1 cellular context compared by ENCODE assay signal in the genomic region with DNA sequence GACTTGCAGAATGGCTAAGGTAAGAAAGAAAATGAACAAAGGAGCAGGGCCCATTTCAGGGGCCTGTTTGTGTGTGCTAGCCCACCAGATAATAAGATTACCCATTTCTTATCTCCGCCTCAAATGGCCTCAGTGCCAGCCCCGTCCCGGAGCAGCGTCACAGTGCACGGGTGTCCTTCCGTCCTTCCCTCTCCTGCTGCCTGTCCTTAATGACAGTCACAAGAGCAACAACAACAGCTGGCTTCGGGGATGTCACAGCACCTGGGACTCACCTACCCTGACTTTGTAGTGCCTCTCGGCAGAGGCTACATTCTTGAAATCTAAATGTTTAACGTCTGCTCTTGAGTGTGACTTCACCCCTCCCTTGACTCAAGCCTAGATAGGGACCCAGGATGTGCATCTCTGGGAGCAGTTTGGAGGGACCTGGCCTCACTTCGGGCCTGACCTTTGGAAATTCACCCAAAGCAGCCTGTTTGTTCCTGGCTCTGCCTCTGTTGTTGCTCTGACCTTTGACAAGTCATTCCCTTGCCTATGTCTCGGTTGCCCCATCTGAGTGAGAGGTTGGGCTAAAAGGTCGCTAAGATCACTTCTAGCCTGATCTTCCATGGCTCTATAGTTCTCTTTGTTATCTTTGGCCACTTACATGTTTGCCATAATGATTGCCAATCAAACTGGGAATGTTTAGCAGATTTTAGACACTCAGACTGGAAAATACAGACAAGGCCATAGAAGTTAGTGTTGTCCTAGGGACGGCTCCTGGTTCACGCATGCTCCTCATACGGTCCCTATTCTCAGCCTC.
TF ChIP-seq lines count a peak whose summit lies in the region.

No MANE protein-coding gene starts in this region.

TF ChIP-seq in H1, 55 proteins besides CTCF, POLR2A, EP300 and RAD21:
- TF ChIP-seq EGR1 (IDR thresholded peaks at IDR 0.05; ENCODE audit: borderline replicate concordance, low read depth, low read length), result no peak
- TF ChIP-seq JUN (IDR thresholded peaks at IDR 0.05; ENCODE audit: low read depth, low read length), result no peak
- TF ChIP-seq, protein P1, sequence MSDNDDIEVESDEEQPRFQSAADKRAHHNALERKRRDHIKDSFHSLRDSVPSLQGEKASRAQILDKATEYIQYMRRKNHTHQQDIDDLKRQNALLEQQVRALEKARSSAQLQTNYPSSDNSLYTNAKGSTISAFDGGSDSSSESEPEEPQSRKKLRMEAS (IDR thresholded peaks at IDR 0.05), result no peak
- TF ChIP-seq, protein P2, sequence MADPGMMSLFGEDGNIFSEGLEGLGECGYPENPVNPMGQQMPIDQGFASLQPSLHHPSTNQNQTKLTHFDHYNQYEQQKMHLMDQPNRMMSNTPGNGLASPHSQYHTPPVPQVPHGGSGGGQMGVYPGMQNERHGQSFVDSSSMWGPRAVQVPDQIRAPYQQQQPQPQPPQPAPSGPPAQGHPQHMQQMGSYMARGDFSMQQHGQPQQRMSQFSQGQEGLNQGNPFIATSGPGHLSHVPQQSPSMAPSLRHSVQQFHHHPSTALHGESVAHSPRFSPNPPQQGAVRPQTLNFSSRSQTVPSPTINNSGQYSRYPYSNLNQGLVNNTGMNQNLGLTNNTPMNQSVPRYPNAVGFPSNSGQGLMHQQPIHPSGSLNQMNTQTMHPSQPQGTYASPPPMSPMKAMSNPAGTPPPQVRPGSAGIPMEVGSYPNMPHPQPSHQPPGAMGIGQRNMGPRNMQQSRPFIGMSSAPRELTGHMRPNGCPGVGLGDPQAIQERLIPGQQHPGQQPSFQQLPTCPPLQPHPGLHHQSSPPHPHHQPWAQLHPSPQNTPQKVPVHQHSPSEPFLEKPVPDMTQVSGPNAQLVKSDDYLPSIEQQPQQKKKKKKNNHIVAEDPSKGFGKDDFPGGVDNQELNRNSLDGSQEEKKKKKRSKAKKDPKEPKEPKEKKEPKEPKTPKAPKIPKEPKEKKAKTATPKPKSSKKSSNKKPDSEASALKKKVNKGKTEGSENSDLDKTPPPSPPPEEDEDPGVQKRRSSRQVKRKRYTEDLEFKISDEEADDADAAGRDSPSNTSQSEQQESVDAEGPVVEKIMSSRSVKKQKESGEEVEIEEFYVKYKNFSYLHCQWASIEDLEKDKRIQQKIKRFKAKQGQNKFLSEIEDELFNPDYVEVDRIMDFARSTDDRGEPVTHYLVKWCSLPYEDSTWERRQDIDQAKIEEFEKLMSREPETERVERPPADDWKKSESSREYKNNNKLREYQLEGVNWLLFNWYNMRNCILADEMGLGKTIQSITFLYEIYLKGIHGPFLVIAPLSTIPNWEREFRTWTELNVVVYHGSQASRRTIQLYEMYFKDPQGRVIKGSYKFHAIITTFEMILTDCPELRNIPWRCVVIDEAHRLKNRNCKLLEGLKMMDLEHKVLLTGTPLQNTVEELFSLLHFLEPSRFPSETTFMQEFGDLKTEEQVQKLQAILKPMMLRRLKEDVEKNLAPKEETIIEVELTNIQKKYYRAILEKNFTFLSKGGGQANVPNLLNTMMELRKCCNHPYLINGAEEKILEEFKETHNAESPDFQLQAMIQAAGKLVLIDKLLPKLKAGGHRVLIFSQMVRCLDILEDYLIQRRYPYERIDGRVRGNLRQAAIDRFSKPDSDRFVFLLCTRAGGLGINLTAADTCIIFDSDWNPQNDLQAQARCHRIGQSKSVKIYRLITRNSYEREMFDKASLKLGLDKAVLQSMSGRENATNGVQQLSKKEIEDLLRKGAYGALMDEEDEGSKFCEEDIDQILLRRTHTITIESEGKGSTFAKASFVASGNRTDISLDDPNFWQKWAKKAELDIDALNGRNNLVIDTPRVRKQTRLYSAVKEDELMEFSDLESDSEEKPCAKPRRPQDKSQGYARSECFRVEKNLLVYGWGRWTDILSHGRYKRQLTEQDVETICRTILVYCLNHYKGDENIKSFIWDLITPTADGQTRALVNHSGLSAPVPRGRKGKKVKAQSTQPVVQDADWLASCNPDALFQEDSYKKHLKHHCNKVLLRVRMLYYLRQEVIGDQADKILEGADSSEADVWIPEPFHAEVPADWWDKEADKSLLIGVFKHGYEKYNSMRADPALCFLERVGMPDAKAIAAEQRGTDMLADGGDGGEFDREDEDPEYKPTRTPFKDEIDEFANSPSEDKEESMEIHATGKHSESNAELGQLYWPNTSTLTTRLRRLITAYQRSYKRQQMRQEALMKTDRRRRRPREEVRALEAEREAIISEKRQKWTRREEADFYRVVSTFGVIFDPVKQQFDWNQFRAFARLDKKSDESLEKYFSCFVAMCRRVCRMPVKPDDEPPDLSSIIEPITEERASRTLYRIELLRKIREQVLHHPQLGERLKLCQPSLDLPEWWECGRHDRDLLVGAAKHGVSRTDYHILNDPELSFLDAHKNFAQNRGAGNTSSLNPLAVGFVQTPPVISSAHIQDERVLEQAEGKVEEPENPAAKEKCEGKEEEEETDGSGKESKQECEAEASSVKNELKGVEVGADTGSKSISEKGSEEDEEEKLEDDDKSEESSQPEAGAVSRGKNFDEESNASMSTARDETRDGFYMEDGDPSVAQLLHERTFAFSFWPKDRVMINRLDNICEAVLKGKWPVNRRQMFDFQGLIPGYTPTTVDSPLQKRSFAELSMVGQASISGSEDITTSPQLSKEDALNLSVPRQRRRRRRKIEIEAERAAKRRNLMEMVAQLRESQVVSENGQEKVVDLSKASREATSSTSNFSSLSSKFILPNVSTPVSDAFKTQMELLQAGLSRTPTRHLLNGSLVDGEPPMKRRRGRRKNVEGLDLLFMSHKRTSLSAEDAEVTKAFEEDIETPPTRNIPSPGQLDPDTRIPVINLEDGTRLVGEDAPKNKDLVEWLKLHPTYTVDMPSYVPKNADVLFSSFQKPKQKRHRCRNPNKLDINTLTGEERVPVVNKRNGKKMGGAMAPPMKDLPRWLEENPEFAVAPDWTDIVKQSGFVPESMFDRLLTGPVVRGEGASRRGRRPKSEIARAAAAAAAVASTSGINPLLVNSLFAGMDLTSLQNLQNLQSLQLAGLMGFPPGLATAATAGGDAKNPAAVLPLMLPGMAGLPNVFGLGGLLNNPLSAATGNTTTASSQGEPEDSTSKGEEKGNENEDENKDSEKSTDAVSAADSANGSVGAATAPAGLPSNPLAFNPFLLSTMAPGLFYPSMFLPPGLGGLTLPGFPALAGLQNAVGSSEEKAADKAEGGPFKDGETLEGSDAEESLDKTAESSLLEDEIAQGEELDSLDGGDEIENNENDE (IDR thresholded peaks at IDR 0.05; ENCODE audit: insufficient replicate concordance, low read length), result no peak
- no peak for TF ChIP-seq CBX5 (IDR thresholded peaks at IDR 0.05; ENCODE audit: low read depth, low read length)
- TF ChIP-seq SRF (IDR thresholded peaks at IDR 0.05; ENCODE audit: low read depth, low read length), result no peak
- TF ChIP-seq HDAC6 (IDR thresholded peaks at IDR 0.05; ENCODE audit: low read depth, low read length), result no peak
- TF ChIP-seq POLR2AphosphoS5 (IDR thresholded peaks at IDR 0.05; ENCODE audit: low read depth, low read length), result no peak
- no peak for TF ChIP-seq SP2 (IDR thresholded peaks at IDR 0.05; ENCODE audit: low read length)
- TF ChIP-seq JUND (IDR thresholded peaks at IDR 0.05; ENCODE audit: low read length), result no peak
TF ChIP-seq in H1: peak in this region for 0.
